ENCODE assay signal across 8 cellular contexts in genomic region chr16:58684354-58685083, GRCh38.
A peak's percentile ranks its signal among the peaks of the same experiment; 100 is the strongest.
DNase-seq lines count a peak whose midpoint lies in the region; ATAC-seq, FAIRE-seq and TF ChIP-seq lines count a peak whose summit lies in the region.

Gene SLC38A7 (minus strand): TSS chr16:58684770. CDS start chr16:58680126, 4,644 bp downstream.

- peak; percentile 99 for ATAC-seq in HG02973 (IDR thresholded peaks at IDR 0.05; ENCODE audit: unreplicated experiment)

- DNase-seq in GM18507 (ENCODE audit: extremely low spot score, insufficient read length, low read depth) (peak; percentile 91), NCI-H2171 (lab: John Stamatoyannopoulos, UW) (peak; percentile 64), iris pigment epithelial cell (ENCODE audit: low read depth) (peak; percentile 87)
- peak; percentile 37 to 57 (median 52) for DNase-seq in activated CD4-positive, CD25-positive, alpha-beta regulatory T cell (lab: John Stamatoyannopoulos, UW)
- DNase-seq in central memory CD4-positive, alpha-beta T cell = peak; percentile 54
- DNase-seq in stimulated activated CD4-positive, alpha-beta T cell treated with anti-CD3 and anti-CD28 coated beads, Interleukin-12 subunit alpha, Interleukin-12 subunit beta, amount 100 ng/mL, for 24 hours (ENCODE audit: low read depth in 2 of 2) = peak; percentile 56 to 75

- no peak for TF ChIP-seq CTCF in 22Rv1 (IDR thresholded peaks at IDR 0.05)

- FAIRE-seq in GM18507 (lab: Jason Lieb, UNC) = peak; percentile 89

- 0 out of 2 replicates have a peak within 1 kb of the TSS, but pooled peaks have one; percentile 17 for H3K27ac ChIP-seq in 22Rv1

Comparison
In these comparisons a context has a peak if more than half of its experiments do, and no peak if none do; other contexts are left out.
1. Peak in every context shown above with its lines: DNase-seq, ATAC-seq and H3K27ac ChIP-seq.